1 cellular context compared by ENCODE assay signal in genomic region chr6:33392168-33392947, GRCh38.
A peak's percentile ranks its signal among the peaks of the same experiment; 100 is the strongest.
TF ChIP-seq lines count a peak whose summit lies in the region.

No MANE protein-coding gene starts in this region.

TF ChIP-seq in H1, 55 proteins besides CTCF, POLR2A, EP300 and RAD21:
- TF ChIP-seq SIN3A (conservative IDR thresholded peaks at IDR 0.05 in 1 of 2, IDR thresholded peaks at IDR 0.05 in 1 of 2; ENCODE audit: low read depth in 1 of 2, low read length in 2 of 2) (0 out of 4 replicates have a peak, but pooled peaks of 1 of the 2 experiments have one; percentile 10), PHF8 (conservative IDR thresholded peaks at IDR 0.05; ENCODE audit: low read depth, low read length) (no peak; the same call in 1 of the 2 replicates)
